ENCODE assay signal across 8 cellular contexts in genomic region chr22:49724030-49724892, GRCh38.
DNase-seq lines count a peak whose midpoint lies in the region; ATAC-seq and TF ChIP-seq lines count a peak whose summit lies in the region.

No MANE protein-coding gene starts in this region.

- no peak overlapping the region for H3K9ac ChIP-seq in endodermal cell (ENCODE audit: extremely low read depth, low read length, poor library complexity, severe bottlenecking)

- no peak overlapping the region for H3K27ac ChIP-seq in CD4-positive, alpha-beta T cell (ENCODE audit: low read depth, low read length)
- H3K27ac ChIP-seq in endodermal cell (ENCODE audit: low read depth, low read length) = no peak overlapping the region

- peak overlapping the region; percentile 38 for H3K27ac Mint-ChIP-seq in CD4-positive, alpha-beta T cell
- H3K27ac Mint-ChIP-seq in activated naive CD4-positive, alpha-beta T cell treated with anti-CD3 and anti-CD28 coated beads for 36 hours = peak overlapping the region; percentile 87
- peak overlapping the region; percentile 48 to 59 for H3K27ac Mint-ChIP-seq in natural killer cell treated with Interleukin-12 subunit alpha and Interleukin-12 subunit beta and Interleukin-15 and Interleukin-18, amount 100 ng/mL, for 72 hours
- no peak overlapping the region for H3K27ac Mint-ChIP-seq in endodermal cell

- H3K9me3 ChIP-seq in CD4-positive, alpha-beta T cell (ENCODE audit: control insufficient read depth, low read length) = no peaks in the 10 kb centered on the region
- H3K9me3 ChIP-seq in endodermal cell (ENCODE audit: control insufficient read depth, low read length) = no peaks in the 10 kb centered on the region

- peaks cover 31% of the 10 kb centered on the region for H3K27me3 Mint-ChIP-seq in CD4-positive, alpha-beta T cell
- peaks cover 15% of the 10 kb centered on the region for H3K27me3 Mint-ChIP-seq in activated naive CD4-positive, alpha-beta T cell treated with anti-CD3 and anti-CD28 coated beads for 36 hours (ENCODE audit: low read depth)
- H3K27me3 Mint-ChIP-seq in natural killer cell treated with Interleukin-12 subunit alpha and Interleukin-12 subunit beta and Interleukin-15 and Interleukin-18, amount 100 ng/mL, for 72 hours = peaks cover 8 to 27% of the 10 kb centered on the region in 2 donors
- H3K27me3 Mint-ChIP-seq in endodermal cell (ENCODE audit: insufficient read depth) = peaks cover 26% of the 10 kb centered on the region

- H3K4me3 ChIP-seq in endodermal cell (ENCODE audit: low read length) = no peak overlapping the region

- 56 to 70% methylated on average over 33 to 54 of the region's 54 CpGs for WGBS in endodermal cell (ENCODE audit: insufficient coverage in 1 of 2, insufficient read length in 1 of 2), 2 experiments

- POLR2A ChIA-PET in CD4-positive, alpha-beta T cell (lab: Charles Lee) = no interaction called here

- peak in 3 of 10 experiments; percentile 13 to 32 (median 15) for DNase-seq in CD4-positive, alpha-beta T cell
- DNase-seq in NCI-H2171 (lab: John Stamatoyannopoulos, UW) (peak; percentile 3), endodermal cell (no peak)
- peak; percentile 64 for DNase-seq in activated naive CD4-positive, alpha-beta T cell treated with anti-CD3 and anti-CD28 coated beads for 36 hours
- no peak for DNase-seq in natural killer cell treated with Interleukin-12 subunit alpha and Interleukin-12 subunit beta and Interleukin-15 and Interleukin-18, amount 100 ng/mL, for 72 hours (ENCODE audit: low spot score)

- no peak for TF ChIP-seq POLR2A in GM18505 (IDR thresholded peaks at IDR 0.05; ENCODE audit: borderline replicate concordance, extremely low read depth, insufficient read depth, insufficient read length)

- TF ChIP-seq CTCF in CD4-positive, alpha-beta T cell (IDR thresholded peaks at IDR 0.05) = no peak
- no peak for TF ChIP-seq CTCF in endodermal cell (conservative IDR thresholded peaks at IDR 0.05)

- ATAC-seq in CD4-positive, alpha-beta T cell (ENCODE audit: poor library complexity) = no peak
- no peak for ATAC-seq in natural killer cell treated with Interleukin-12 subunit alpha and Interleukin-12 subunit beta and Interleukin-15 and Interleukin-18, amount 100 ng/mL, for 72 hours
- ATAC-seq in GM18505 (IDR thresholded peaks at IDR 0.05; ENCODE audit: unreplicated experiment) = no peak
- ATAC-seq in HG02938 (IDR thresholded peaks at IDR 0.05; ENCODE audit: unreplicated experiment) = no peak
- no peak for ATAC-seq in GM18868 (IDR thresholded peaks at IDR 0.05; ENCODE audit: unreplicated experiment)

- intact Hi-C loops in CD4-positive, alpha-beta T cell (cut with DNase I, micrococcal nuclease) = loop anchor here in 1 of 2 experiments (10.0 kb wide), 1 partner anchor 669 kb away; no protein-coding TSS in a partner anchor
- intact Hi-C loops in activated naive CD4-positive, alpha-beta T cell treated with anti-CD3 and anti-CD28 coated beads for 36 hours (cut with micrococcal nuclease) = loop anchor here (10.0 kb wide), 1 partner anchor 679 kb away; no protein-coding TSS in a partner anchor

- H3K4me1 Mint-ChIP-seq in CD4-positive, alpha-beta T cell (ENCODE audit: low read depth) = peaks cover 16% of the 10 kb centered on the region
- peaks cover 9% of the 10 kb centered on the region for H3K4me1 Mint-ChIP-seq in activated naive CD4-positive, alpha-beta T cell treated with anti-CD3 and anti-CD28 coated beads for 36 hours (ENCODE audit: low read depth)
- H3K4me1 Mint-ChIP-seq in natural killer cell treated with Interleukin-12 subunit alpha and Interleukin-12 subunit beta and Interleukin-15 and Interleukin-18, amount 100 ng/mL, for 72 hours (ENCODE audit: low read depth in 2 of 2) = peaks cover 4 to 5% of the 10 kb centered on the region in 2 donors
- no peaks in the 10 kb centered on the region for H3K4me1 Mint-ChIP-seq in endodermal cell

- H3K36me3 ChIP-seq in endodermal cell (ENCODE audit: control insufficient read depth, insufficient read depth, low read length) = no peaks in the 10 kb centered on the region

- H3K36me3 Mint-ChIP-seq in CD4-positive, alpha-beta T cell (ENCODE audit: low read depth) = no peaks in the 10 kb centered on the region
- no peaks in the 10 kb centered on the region for H3K36me3 Mint-ChIP-seq in activated naive CD4-positive, alpha-beta T cell treated with anti-CD3 and anti-CD28 coated beads for 36 hours (ENCODE audit: low read depth)
- H3K36me3 Mint-ChIP-seq in natural killer cell treated with Interleukin-12 subunit alpha and Interleukin-12 subunit beta and Interleukin-15 and Interleukin-18, amount 100 ng/mL, for 72 hours = no peaks in the 10 kb centered on the region
- H3K36me3 Mint-ChIP-seq in endodermal cell (ENCODE audit: low read depth) = no peaks in the 10 kb centered on the region

- peak overlapping the region; percentile 93 for H3K4me3 Mint-ChIP-seq in CD4-positive, alpha-beta T cell
- peak overlapping the region; percentile 91 for H3K4me3 Mint-ChIP-seq in activated naive CD4-positive, alpha-beta T cell treated with anti-CD3 and anti-CD28 coated beads for 36 hours
- H3K4me3 Mint-ChIP-seq in natural killer cell treated with Interleukin-12 subunit alpha and Interleukin-12 subunit beta and Interleukin-15 and Interleukin-18, amount 100 ng/mL, for 72 hours = peak overlapping the region; percentile 86
- H3K4me3 Mint-ChIP-seq in endodermal cell = no peak overlapping the region

- peaks cover 29% of the 10 kb centered on the region for H3K27me3 ChIP-seq in CD4-positive, alpha-beta T cell (ENCODE audit: control insufficient read depth, insufficient read depth, low read length)
- H3K27me3 ChIP-seq in endodermal cell (ENCODE audit: control insufficient read depth, insufficient read depth, low read length, poor library complexity, severe bottlenecking) = peaks cover 37% of the 10 kb centered on the region

- no peaks in the 10 kb centered on the region for H3K9me3 Mint-ChIP-seq in CD4-positive, alpha-beta T cell
- no peaks in the 10 kb centered on the region for H3K9me3 Mint-ChIP-seq in activated naive CD4-positive, alpha-beta T cell treated with anti-CD3 and anti-CD28 coated beads for 36 hours
- no peaks in the 10 kb centered on the region for H3K9me3 Mint-ChIP-seq in natural killer cell treated with Interleukin-12 subunit alpha and Interleukin-12 subunit beta and Interleukin-15 and Interleukin-18, amount 100 ng/mL, for 72 hours
- no peaks in the 10 kb centered on the region for H3K9me3 Mint-ChIP-seq in endodermal cell

- CTCF ChIA-PET in CD4-positive, alpha-beta T cell (lab: Charles Lee) = interaction anchor here (1.1 kb wide), 1 partner anchor 678 kb away, joined by 3 read pairs; no protein-coding TSS in a partner anchor
- CTCF ChIA-PET in activated naive CD4-positive, alpha-beta T cell treated with anti-CD3 and anti-CD28 coated beads for 36 hours (lab: Charles Lee) = interaction anchor here (0.6 to 1.1 kb wide), 4 partner anchors 12 to 261 kb away, joined by 3 read pairs; no protein-coding TSS in a partner anchor

- H3K4me1 ChIP-seq in endodermal cell (ENCODE audit: control insufficient read depth, insufficient read depth, low read length) = no peaks in the 10 kb centered on the region

Comparison
In these comparisons a context has a peak if more than half of its experiments do, and no peak if none do; other contexts are left out.
1. DNase-seq: peak in NCI-H2171 (single experiment) and activated naive CD4-positive, alpha-beta T cell treated with anti-CD3 and anti-CD28 coated beads for 36 hours (single experiment); none in natural killer cell treated with Interleukin-12 subunit alpha and Interleukin-12 subunit beta and Interleukin-15 and Interleukin-18, amount 100 ng/mL, for 72 hours (single experiment) and endodermal cell (single experiment).